In genomic region chr2:164840930-164841718, GRCh38 we compare ENCODE assay signal across 1 cellular context.
A peak's percentile ranks its signal among the peaks of the same experiment; 100 is the strongest.
TF ChIP-seq lines count a peak whose summit lies in the region.

No MANE protein-coding gene starts in this region.

TF ChIP-seq in K562, 482 proteins besides CTCF, POLR2A, EP300 and RAD21 (continued from another document):
- TF ChIP-seq, protein P1, sequence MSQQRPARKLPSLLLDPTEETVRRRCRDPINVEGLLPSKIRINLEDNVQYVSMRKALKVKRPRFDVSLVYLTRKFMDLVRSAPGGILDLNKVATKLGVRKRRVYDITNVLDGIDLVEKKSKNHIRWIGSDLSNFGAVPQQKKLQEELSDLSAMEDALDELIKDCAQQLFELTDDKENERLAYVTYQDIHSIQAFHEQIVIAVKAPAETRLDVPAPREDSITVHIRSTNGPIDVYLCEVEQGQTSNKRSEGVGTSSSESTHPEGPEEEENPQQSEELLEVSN (IDR thresholded peaks at IDR 0.05; ENCODE audit: borderline replicate concordance in 1 of 2, extremely low read depth in 1 of 2, insufficient read depth in 1 of 2, insufficient read length in 1 of 2, low read depth in 1 of 2, low read length in 1 of 2, poor library complexity in 1 of 2, severe bottlenecking in 1 of 2) = peak in 1 of 2 experiments; percentile 21
- TF ChIP-seq FIP1L1 (IDR thresholded peaks at IDR 0.05; ENCODE audit: low read depth, low read length, poor library complexity, severe bottlenecking) = no peak
